8 cellular contexts compared by ENCODE assay signal in the genomic region with DNA sequence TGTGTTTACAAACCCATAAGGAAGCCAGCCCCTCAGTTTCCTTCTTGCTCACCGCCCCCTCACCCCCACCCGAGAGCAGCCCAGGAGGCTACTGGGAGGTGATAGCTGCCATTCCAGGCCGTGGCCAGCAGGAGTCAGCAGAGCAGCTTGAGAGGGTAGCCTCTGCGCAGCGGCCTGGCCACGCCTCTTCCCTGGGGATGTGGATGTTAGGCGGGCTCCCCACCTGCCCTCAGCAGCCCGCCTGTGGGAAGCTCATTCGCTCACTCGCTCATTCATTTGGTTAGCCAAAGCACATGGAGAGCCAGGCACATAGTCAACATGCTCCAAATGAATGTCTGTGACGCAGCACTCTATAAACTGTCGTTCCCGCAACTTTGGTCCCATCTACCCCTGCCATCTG. TPM values are rescaled to one million over a fixed set of nuclear protein-coding genes. Genes with fewer than 3 reads are reported as not detected.
A peak's percentile ranks its signal among the peaks of the same experiment; 100 is the strongest.
DNase-seq lines count a peak whose midpoint lies in the region; ATAC-seq and TF ChIP-seq lines count a peak whose summit lies in the region.

No MANE protein-coding gene starts in this region.

- CTCF ChIA-PET in OCI-LY7 (lab: Charles Lee; ENCODE audit: unreplicated experiment) = interaction anchor here (0.9 to 1.3 kb wide), 3 partner anchors 11 to 149 kb away, joined by 3 to 10 read pairs (median 6); no protein-coding TSS in a partner anchor

- no peak overlapping the region for H3K4me3 ChIP-seq in HUES48 (ENCODE audit: low read depth, low read length)
- H3K4me3 ChIP-seq in OCI-LY7 (ENCODE audit: low read depth, low read length, poor library complexity, severe bottlenecking) = no peak overlapping the region
- H3K4me3 ChIP-seq in esophagus muscularis mucosa = no peak overlapping the region

- peak overlapping the region; percentile 58 for H3K27ac ChIP-seq in HUES48 (ENCODE audit: low read depth, low read length)
- peak overlapping the region; percentile 45 for H3K27ac ChIP-seq in OCI-LY7 (ENCODE audit: low read depth, low read length, poor library complexity, severe bottlenecking)
- peak overlapping the region in 2 of 4 donors; percentile 38 to 54 for H3K27ac ChIP-seq in esophagus muscularis mucosa (replicated peaks in 1 of 4)

- H3K4me2 ChIP-seq in OCI-LY7 (ENCODE audit: low read length) = 0 out of 2 replicates have a peak overlapping the region, but pooled peaks have one; percentile 9

- H3K36me3 Mint-ChIP-seq in activated T-cell treated with anti-CD3 and anti-CD28 coated beads, Interleukin-2, amount 50 U/mL, for 24 hours (ENCODE audit: low read depth) = peaks cover 85% of the 10 kb centered on the region
- peaks cover 0 to 88% (median 13%) of the 10 kb centered on the region in 3 donors for H3K36me3 Mint-ChIP-seq in naive thymus-derived CD8-positive, alpha-beta T cell

- H3K27me3 Mint-ChIP-seq in activated T-cell treated with anti-CD3 and anti-CD28 coated beads, Interleukin-2, amount 50 U/mL, for 24 hours = no peaks in the 10 kb centered on the region
- no peaks in the 10 kb centered on the region for H3K27me3 Mint-ChIP-seq in naive thymus-derived CD8-positive, alpha-beta T cell

- H3K9me2 ChIP-seq in OCI-LY7 (ENCODE audit: insufficient read depth, low read length) = no peaks in the 10 kb centered on the region

- no peak overlapping the region for H2AFZ ChIP-seq in OCI-LY7 (ENCODE audit: low read length)

- BruUV-seq in OCI-LY7 (replicated peaks; lab: Mats Ljungman, UMichigan) = no TSS peak

- peaks cover 57% of the 10 kb centered on the region for H3K36me3 ChIP-seq in HUES48 (ENCODE audit: control insufficient read depth, insufficient read depth, low read length)
- peaks cover 90% of the 10 kb centered on the region for H3K36me3 ChIP-seq in OCI-LY7 (ENCODE audit: insufficient read depth, low read length)
- peaks cover 13 to 65% (median 33%) of the 10 kb centered on the region in 4 donors for H3K36me3 ChIP-seq in esophagus muscularis mucosa

- no peaks in the 10 kb centered on the region for H3K79me2 ChIP-seq in OCI-LY7 (ENCODE audit: insufficient read depth, low read depth, low read length)

- no peak for TF ChIP-seq EP300 in esophagus muscularis mucosa (IDR thresholded peaks at IDR 0.05)

- H3K4me1 ChIP-seq in HUES48 (ENCODE audit: control insufficient read depth, insufficient read depth, low read length) = peaks cover 14% of the 10 kb centered on the region
- peaks cover 23% of the 10 kb centered on the region for H3K4me1 ChIP-seq in OCI-LY7 (ENCODE audit: insufficient read depth, low read length, poor library complexity, severe bottlenecking)
- peaks cover 31 to 55% (median 52%) of the 10 kb centered on the region in 4 donors for H3K4me1 ChIP-seq in esophagus muscularis mucosa

- H3K4me3 Mint-ChIP-seq in activated T-cell treated with anti-CD3 and anti-CD28 coated beads, Interleukin-2, amount 50 U/mL, for 24 hours = no peak overlapping the region
- peak overlapping the region in 7 of 10 donors; percentile 3 to 63 (median 26) for H3K4me3 Mint-ChIP-seq in naive thymus-derived CD8-positive, alpha-beta T cell

- DNase-seq in OCI-LY7 (ENCODE audit: low spot score) (peak; percentile 87), esophagus muscularis mucosa (ENCODE audit: extremely low spot score) (peak; percentile 94)
- DNase-seq in activated T-cell treated with anti-CD3 and anti-CD28 coated beads, Interleukin-2, amount 50 U/mL, for 24 hours = peak; percentile 88
- DNase-seq in naive thymus-derived CD8-positive, alpha-beta T cell = peak; percentile 61 to 89 (median 74)
- DNase-seq in stimulated activated naive CD8-positive, alpha-beta T cell treated with anti-CD3 and anti-CD28 coated beads, Interleukin-15, Interleukin-2, amounts not matched to agents 100 U/mL and 50 U/mL, for 24 hours = peak; percentile 89

- no peak for TF ChIP-seq POLR2A in esophagus muscularis mucosa (IDR thresholded peaks at IDR 0.05; ENCODE audit: low read depth)

- 6% methylated on average over 5 of the region's 13 CpGs for WGBS in esophagus muscularis mucosa

- intact Hi-C loops in OCI-LY7 (cut with micrococcal nuclease; ENCODE audit: unreplicated experiment) (loop anchor here (1.0 to 2.0 kb wide), 3 partner anchors 27 to 173 kb away; no protein-coding TSS in a partner anchor), esophagus muscularis mucosa (cut with DNase I) (loop anchor here (1.0 to 5.0 kb wide), 3 partner anchors 39 to 173 kb away; a partner anchor contains a TSS)

- no peaks in the 10 kb centered on the region for H3K27me3 ChIP-seq in HUES48 (ENCODE audit: control insufficient read depth, insufficient read depth, low read length)
- H3K27me3 ChIP-seq in esophagus muscularis mucosa = no peaks in the 10 kb centered on the region

- H4K20me1 ChIP-seq in OCI-LY7 (ENCODE audit: insufficient read depth, low read length) = no peaks in the 10 kb centered on the region

- TF ChIP-seq CTCF in GM12874 (IDR thresholded peaks at IDR 0.05; ENCODE audit: insufficient read depth, low read depth, low read length) (peak; percentile 98), OCI-LY7 (conservative IDR thresholded peaks at IDR 0.05; ENCODE audit: low read length) (peak; percentile 92), esophagus muscularis mucosa (IDR thresholded peaks at IDR 0.05) (peak; percentile 92 to 98 (median 96))

- peak; percentile 73 to 81 for ATAC-seq in naive thymus-derived CD8-positive, alpha-beta T cell
- ATAC-seq in stimulated activated naive CD8-positive, alpha-beta T cell treated with anti-CD3 and anti-CD28 coated beads, Interleukin-15, Interleukin-2, amounts not matched to agents 100 U/mL and 50 U/mL, for 24 hours = peak; percentile 84
- no peak for ATAC-seq in GM21360 (IDR thresholded peaks at IDR 0.05; ENCODE audit: unreplicated experiment)

- POLR2A ChIA-PET in OCI-LY7 (lab: Charles Lee) = interaction anchor here (0.7 to 0.8 kb wide), 2 partner anchors 42 to 65 kb away, joined by 3 read pairs; no protein-coding TSS in a partner anchor
- POLR2A ChIA-PET in naive thymus-derived CD8-positive, alpha-beta T cell (lab: Charles Lee) = interaction anchor here (1.0 to 67.4 kb wide), 6 partner anchors 11 to 144 kb away, joined by 3 to 2190 read pairs (median 8); a partner anchor contains a TSS

- no peaks in the 10 kb centered on the region for H3K9me3 Mint-ChIP-seq in activated T-cell treated with anti-CD3 and anti-CD28 coated beads, Interleukin-2, amount 50 U/mL, for 24 hours
- no peaks in the 10 kb centered on the region for H3K9me3 Mint-ChIP-seq in naive thymus-derived CD8-positive, alpha-beta T cell

- peak overlapping the region; percentile 74 for H3K27ac Mint-ChIP-seq in activated T-cell treated with anti-CD3 and anti-CD28 coated beads, Interleukin-2, amount 50 U/mL, for 24 hours
- peak overlapping the region; percentile 47 to 96 (median 92) for H3K27ac Mint-ChIP-seq in naive thymus-derived CD8-positive, alpha-beta T cell

- H3K4me1 Mint-ChIP-seq in activated T-cell treated with anti-CD3 and anti-CD28 coated beads, Interleukin-2, amount 50 U/mL, for 24 hours (ENCODE audit: low read depth) = peaks cover 43% of the 10 kb centered on the region
- peaks cover 18 to 65% (median 47%) of the 10 kb centered on the region in 4 donors for H3K4me1 Mint-ChIP-seq in naive thymus-derived CD8-positive, alpha-beta T cell

- no peak overlapping the region for H3K9ac ChIP-seq in HUES48 (ENCODE audit: low read depth, low read length)

- H3K9me3 ChIP-seq in HUES48 (ENCODE audit: control insufficient read depth, insufficient read depth, low read length) = no peaks in the 10 kb centered on the region
- no peaks in the 10 kb centered on the region for H3K9me3 ChIP-seq in OCI-LY7 (ENCODE audit: low read length)
- no peaks in the 10 kb centered on the region for H3K9me3 ChIP-seq in esophagus muscularis mucosa

RNA-seq across cellular contexts. Expression of a gene that starts 6.1 kb away (rescaled TPM):
- 31.6 and 49.7 TPM in 2 replicates for total RNA-seq in OCI-LY7 (2014; rRNA removed; shearing (Covaris generic))
- total RNA-seq in OCI-LY7 (2022) (47.7 and 50.7 TPM in 2 replicates), esophagus muscularis mucosa (10 to 100 TPM in 1 of 4 donors, 1 to 10 TPM in 3; 6.6 to 13.3 (median 8.5) TPM)
- total RNA-seq in naive thymus-derived CD8-positive, alpha-beta T cell = 10 to 100 TPM; 71.1 to 74.6 TPM
- 10 to 100 TPM; 28.5 to 34.7 (median 34.2) TPM for polyA plus RNA-seq in naive thymus-derived CD8-positive, alpha-beta T cell

RNA-seq across cellular contexts. Expression of a gene that starts 13.2 kb away (rescaled TPM):
- total RNA-seq in OCI-LY7 (2014; rRNA removed; shearing (Covaris generic)) = 0.59 and 0.95 TPM in 2 replicates
- 4.4 and 4.6 TPM in 2 replicates for total RNA-seq in OCI-LY7 (2022)
- 1 to 10 TPM; 1.3 to 2.8 (median 2.2) TPM for total RNA-seq in esophagus muscularis mucosa
- 1 to 10 TPM; 1.8 to 2.0 TPM for total RNA-seq in naive thymus-derived CD8-positive, alpha-beta T cell
- polyA plus RNA-seq in naive thymus-derived CD8-positive, alpha-beta T cell = under 1 TPM in 2 of 3 donors, not detected in 1; 0.28 to 0.46 TPM

RNA-seq across cellular contexts. Expression of a gene that starts 26.9 kb away (rescaled TPM):
- 112 and 180 TPM in 2 replicates for total RNA-seq in OCI-LY7 (2014; rRNA removed; shearing (Covaris generic))
- 118 and 125 TPM in 2 replicates for total RNA-seq in OCI-LY7 (2022)
- 10 to 100 TPM; 20.3 to 44.8 (median 35.9) TPM for total RNA-seq in esophagus muscularis mucosa
- 10 to 100 TPM; 47.0 to 47.5 TPM for total RNA-seq in naive thymus-derived CD8-positive, alpha-beta T cell
- 10 to 100 TPM; 19.8 to 34.4 (median 22.1) TPM for polyA plus RNA-seq in naive thymus-derived CD8-positive, alpha-beta T cell

RNA-seq across cellular contexts. Expression of a gene that starts 37.0 kb away (rescaled TPM):
- 25.8 and 34.7 TPM in 2 replicates for total RNA-seq in OCI-LY7 (2014; rRNA removed; shearing (Covaris generic))
- total RNA-seq in OCI-LY7 (2022) (60.1 and 69.1 TPM in 2 replicates), esophagus muscularis mucosa (10 to 100 TPM; 12.4 to 29.5 (median 20.0) TPM)
- total RNA-seq in naive thymus-derived CD8-positive, alpha-beta T cell = 100 to 1,000 TPM; 564 to 631 TPM
- 100 to 1,000 TPM; 134 to 318 (median 149) TPM for polyA plus RNA-seq in naive thymus-derived CD8-positive, alpha-beta T cell

RNA-seq across cellular contexts. Expression of a gene that starts 44.3 kb away (rescaled TPM):
- total RNA-seq in OCI-LY7 (2014; rRNA removed; shearing (Covaris generic)) = 38.8 and 43.7 TPM in 2 replicates
- 51.3 and 52.7 TPM in 2 replicates for total RNA-seq in OCI-LY7 (2022)
- total RNA-seq in esophagus muscularis mucosa = 100 to 1,000 TPM in 3 of 4 donors, 10 to 100 TPM in 1; 95.9 to 169 (median 125) TPM
- 100 to 1,000 TPM; 102 to 110 TPM for total RNA-seq in naive thymus-derived CD8-positive, alpha-beta T cell
- 10 to 100 TPM; 29.8 to 42.8 (median 30.3) TPM for polyA plus RNA-seq in naive thymus-derived CD8-positive, alpha-beta T cell
